ENCODE assay signal across 8 cellular contexts in genomic region chr6:32129297-32130088, GRCh38.
DNase-seq lines count a peak whose midpoint lies in the region; ATAC-seq, FAIRE-seq and TF ChIP-seq lines count a peak whose summit lies in the region.

No MANE protein-coding gene starts in this region.

- H3K9me3 Mint-ChIP-seq in dendritic cell treated with granulocyte-macrophage colony-stimulating factor and Interleukin-4, amounts not matched to agents 40 ng/mL and 50 ng/mL, for 4 days: no peaks in the 10 kb centered on the region

- no peaks in the 10 kb centered on the region for H3K27me3 ChIP-seq in muscle layer of colon (ENCODE audit: control insufficient read depth in 1 of 2, insufficient read depth in 2 of 2, low read length in 2 of 2)

- H3K27ac ChIP-seq in muscle layer of colon (ENCODE audit: low read depth, low read length): peak overlapping the region; percentile 88

- intact Hi-C loops in dendritic cell treated with granulocyte-macrophage colony-stimulating factor and Interleukin-4, amounts not matched to agents 40 ng/mL and 50 ng/mL, for 4 days (cut with micrococcal nuclease): loop anchor here (5.0 kb wide), 1 partner anchor 48 kb away; the partner anchor contains the start of genes AGPAT1 and RNF5

- H3K4me3 ChIP-seq in muscle layer of colon (ENCODE audit: low read depth in 1 of 2, low read length in 2 of 2): peak overlapping the region; percentile 66 to 69

- peak overlapping the region; percentile 98 for H3K27ac Mint-ChIP-seq in dendritic cell treated with granulocyte-macrophage colony-stimulating factor and Interleukin-4, amounts not matched to agents 40 ng/mL and 50 ng/mL, for 4 days

- H3K36me3 ChIP-seq in muscle layer of colon (ENCODE audit: insufficient read depth, low read length): peaks cover 22% of the 10 kb centered on the region

- H3K27me3 Mint-ChIP-seq in dendritic cell treated with granulocyte-macrophage colony-stimulating factor and Interleukin-4, amounts not matched to agents 40 ng/mL and 50 ng/mL, for 4 days: peaks cover 10% of the 10 kb centered on the region

- no peak for TF ChIP-seq CTCF in D721Med (IDR thresholded peaks at IDR 0.05; ENCODE audit: insufficient read depth, missing control alignments)

- no peaks in the 10 kb centered on the region for H3K9me3 ChIP-seq in muscle layer of colon (ENCODE audit: low read length)

- H3K4me3 Mint-ChIP-seq in dendritic cell treated with granulocyte-macrophage colony-stimulating factor and Interleukin-4, amounts not matched to agents 40 ng/mL and 50 ng/mL, for 4 days: peak overlapping the region; percentile 89

- H3K36me3 Mint-ChIP-seq in dendritic cell treated with granulocyte-macrophage colony-stimulating factor and Interleukin-4, amounts not matched to agents 40 ng/mL and 50 ng/mL, for 4 days (ENCODE audit: low read depth): peaks cover 38% of the 10 kb centered on the region

- peak overlapping the region; percentile 51 for H3K9ac ChIP-seq in muscle layer of colon (ENCODE audit: low read length)

- peak; percentile 4 for ATAC-seq in GM18517 (IDR thresholded peaks at IDR 0.05; ENCODE audit: unreplicated experiment)
- no peak for ATAC-seq in HG03039 (IDR thresholded peaks at IDR 0.05; ENCODE audit: unreplicated experiment)
- ATAC-seq in HG03469 (IDR thresholded peaks at IDR 0.05; ENCODE audit: unreplicated experiment): no peak

- H3K4me1 Mint-ChIP-seq in dendritic cell treated with granulocyte-macrophage colony-stimulating factor and Interleukin-4, amounts not matched to agents 40 ng/mL and 50 ng/mL, for 4 days (ENCODE audit: low read depth): peaks cover 40% of the 10 kb centered on the region

- peak; percentile 73 for DNase-seq in NCI-H1105 (lab: John Stamatoyannopoulos, UW)
- DNase-seq in NCI-H226: no peak
- no peak for DNase-seq in D721Med (ENCODE audit: insufficient read length, low spot score)

- FAIRE-seq in D721Med (lab: Jason Lieb, UNC): no peak

- H3K4me1 ChIP-seq in muscle layer of colon (ENCODE audit: insufficient read depth, low read length): peaks cover 31% of the 10 kb centered on the region
